Comparison of ENCODE assay signal across 9 cellular contexts in the genomic region with DNA sequence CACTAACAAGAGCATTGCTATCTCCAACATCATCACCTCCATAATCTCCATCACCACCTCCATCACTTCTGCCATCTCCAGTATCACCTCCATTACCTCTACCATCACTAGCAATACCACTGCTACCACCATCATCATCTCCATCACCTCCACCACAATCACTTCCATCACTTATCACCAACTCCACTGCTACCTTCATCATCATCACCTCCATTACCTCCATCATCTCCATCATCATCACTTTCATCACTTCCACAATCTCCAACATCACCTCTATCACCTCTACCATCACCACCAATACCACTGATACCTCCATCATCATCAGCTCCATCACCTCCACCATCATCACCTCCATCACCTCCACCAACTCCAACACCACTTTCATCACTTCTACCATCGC.
"Had no signal": no experiment of that assay in that cellular context is flagged by ENCODE, and none has a peak within 500 bp of the region (broad histone marks: within the 10 kb centered on the region; RNA-seq: fewer than 3 reads in every experiment).

No MANE protein-coding gene starts in this region.

- DNase-seq: IMR-90, Karpas-422, Kasumi-1, KBM-7, KG1 had no signal

- H3K9ac ChIP-seq: KMS-11 had no signal

- FAIRE-seq: HTR-8/SVneo, K562 had no signal

- H3K27ac ChIP-seq: HL-60, KMS-11 had no signal

- H3K4me2 ChIP-seq: KMS-11 had no signal

- H3K4me3 ChIP-seq: K562 had no signal

- ATAC-seq: K562 had no signal
